ENCODE assay signal across 8 cellular contexts in genomic region chr16:73056383-73056782, GRCh38. TPM values are rescaled to one million over a fixed set of nuclear protein-coding genes. Genes with fewer than 3 reads are reported as not detected.
DNase-seq lines count a peak whose midpoint lies in the region; ATAC-seq and TF ChIP-seq lines count a peak whose summit lies in the region.
"Had no signal": no experiment of that assay in that cellular context is flagged by ENCODE, and none has a peak within 500 bp of the region (broad histone marks: within the 10 kb centered on the region; RNA-seq: fewer than 3 reads in every experiment).

No MANE protein-coding gene starts in this region.

- H3K4me1 ChIP-seq in HUES6 (ENCODE audit: control insufficient read depth, insufficient read depth, low read length) (peaks cover 76% of the 10 kb centered on the region), spleen (peaks cover 9 to 77% (median 41%) of the 10 kb centered on the region in 6 donors)

- TF ChIP-seq POLR2A in spleen (IDR thresholded peaks at IDR 0.05) = no peak

- H3K4me3 ChIP-seq in HUES6 (ENCODE audit: low read depth, low read length) (peak overlapping the region; percentile 58), astrocyte of the spinal cord (ENCODE audit: low read depth, low read length) (peak overlapping the region; percentile 77), spleen (peak overlapping the region in 3 of 8 donors; percentile 74 to 92 (median 79))

- in situ Hi-C loops in astrocyte of the spinal cord (cut with HindIII; ENCODE audit: low sequenced_read_pairs) = no loop called here

- H3K9ac ChIP-seq in HUES6 (ENCODE audit: low read length) = no peak overlapping the region

- no peak for ATAC-seq in HG02642 (IDR thresholded peaks at IDR 0.05; ENCODE audit: poor library complexity, unreplicated experiment)
- ATAC-seq in GM18870 (IDR thresholded peaks at IDR 0.05; ENCODE audit: unreplicated experiment) = no peak

- no peaks in the 10 kb centered on the region for H3K9me3 ChIP-seq in HUES6 (ENCODE audit: control insufficient read depth, insufficient read depth, low read depth, low read length)
- H3K9me3 ChIP-seq in spleen = no peaks in the 10 kb centered on the region

- 68 to 79% (median 78%) methylated on average over 5 of the region's 5 CpGs for WGBS in spleen, 5 donors

- H3K27me3 ChIP-seq in HUES6 (ENCODE audit: control insufficient read depth, insufficient read depth, low read length) (peaks cover 88% of the 10 kb centered on the region), spleen (replicated peaks in 1 of 7) (peaks cover 0 to 40% (median 0%) of the 10 kb centered on the region in 7 donors)

- intact Hi-C loops in spleen (cut with DNase I; ENCODE audit: low total_unique reads) = loop anchor here (10.0 kb wide), 1 partner anchor 222 kb away; no protein-coding TSS in a partner anchor

- DNase-seq in astrocyte of the spinal cord (ENCODE audit: low read depth, low spot score) = no peak
- peak; percentile 1 for DNase-seq in kidney tubule cell (ENCODE audit: low spot score)
- DNase-seq in spleen = no peak
- DNase-seq in SHP77 (lab: John Stamatoyannopoulos, UW) = no peak
- DNase-seq: small intestine had no signal

- H3K36me3 ChIP-seq in HUES6 (ENCODE audit: control insufficient read depth, insufficient read depth, low read length) (no peaks in the 10 kb centered on the region), spleen (no peaks in the 10 kb centered on the region)

- H3K27ac ChIP-seq in HUES6 (ENCODE audit: low read depth, low read length) (no peak overlapping the region), spleen (peak overlapping the region in 6 of 8 donors; percentile 60 to 91 (median 88))

- TF ChIP-seq CTCF in astrocyte of the spinal cord (IDR thresholded peaks at IDR 0.05; ENCODE audit: low read depth, low read length) (no peak), spleen (IDR thresholded peaks at IDR 0.05 in 8 of 11, conservative IDR thresholded peaks at IDR 0.05 in 3 of 11) (no peak)

RNA-seq across cellular contexts. Expression of gene ZFHX3, which starts 8.5 kb away (rescaled TPM):
- 10 to 100 TPM in 6 of 7 donors, 1 to 10 TPM in 1; 9.1 to 18.5 (median 12.5) TPM for total RNA-seq in spleen
- 1 to 10 TPM in 1 of 3 donors, under 1 TPM in 2; 0.47 to 1.5 (median 0.52) TPM for polyA plus RNA-seq in spleen
